11 cellular contexts compared by ENCODE assay signal in the genomic region with DNA sequence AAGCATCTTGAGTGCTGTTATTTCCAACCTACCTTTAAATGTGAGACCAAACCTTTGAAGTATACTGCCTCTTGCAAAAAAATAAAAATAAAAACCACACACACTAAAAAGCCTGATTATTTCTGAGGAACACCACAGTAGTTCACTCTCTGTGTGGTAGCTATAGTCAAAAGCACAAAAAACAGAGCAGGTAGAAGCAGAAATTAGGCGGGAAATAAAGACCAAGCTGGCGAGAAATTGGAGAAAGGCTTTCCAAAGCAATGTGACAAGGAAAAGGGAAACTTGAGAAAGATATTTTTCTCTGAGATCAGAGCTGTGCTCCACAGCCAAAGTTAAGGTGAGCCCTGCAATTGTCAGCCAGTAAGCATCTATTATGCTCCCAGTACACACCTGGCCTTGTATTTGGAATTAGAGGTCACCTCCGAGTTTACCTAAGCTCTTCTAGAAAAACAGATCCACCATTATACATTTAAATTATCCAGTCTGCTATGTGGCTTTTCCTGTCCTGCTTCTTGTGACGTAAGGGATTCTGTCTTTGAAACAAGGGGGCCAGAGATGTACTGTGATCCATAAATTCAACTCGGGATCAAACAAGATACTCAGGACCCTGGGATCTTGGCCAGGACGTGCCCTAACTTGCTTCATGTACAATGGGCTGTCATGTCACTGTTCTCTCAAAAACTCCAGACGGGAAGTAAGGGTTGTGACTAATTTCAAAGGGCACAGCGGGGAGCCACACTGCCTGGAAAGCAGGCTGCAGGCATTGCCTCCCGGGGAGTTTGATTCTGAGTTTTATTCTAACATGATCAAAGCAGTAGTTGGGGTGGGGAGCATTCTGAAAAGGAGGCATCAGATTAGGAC. TPM values are rescaled to one million over a fixed set of nuclear protein-coding genes. Genes with fewer than 3 reads are reported as not detected.
A peak's percentile ranks its signal among the peaks of the same experiment; 100 is the strongest.
DNase-seq lines count a peak whose midpoint lies in the region; ATAC-seq, FAIRE-seq and TF ChIP-seq lines count a peak whose summit lies in the region.
"Had no signal": no experiment of that assay in that cellular context is flagged by ENCODE, and none has a peak within 500 bp of the region (broad histone marks: within the 10 kb centered on the region; RNA-seq: fewer than 3 reads in every experiment).

No MANE protein-coding gene starts in this region.

- TF ChIP-seq CTCF in astrocyte (IDR thresholded peaks at IDR 0.05; ENCODE audit: insufficient read depth, low read depth, low read length) (no peak), OCI-LY7 (conservative IDR thresholded peaks at IDR 0.05; ENCODE audit: low read length) (no peak)

- no peaks in the 10 kb centered on the region for H3K9me3 ChIP-seq in astrocyte (ENCODE audit: insufficient read depth, low read depth, low read length)
- H3K9me3 ChIP-seq in muscle layer of duodenum (ENCODE audit: control insufficient read depth in 1 of 2, low read length in 2 of 2), result no peaks in the 10 kb centered on the region
- no peaks in the 10 kb centered on the region for H3K9me3 ChIP-seq in OCI-LY7 (ENCODE audit: low read length)

- H3K4me1 Mint-ChIP-seq in astrocyte (ENCODE audit: low read depth, unreplicated experiment), result peaks cover 30% of the 10 kb centered on the region

- CTCF ChIA-PET in OCI-LY7 (lab: Charles Lee; ENCODE audit: unreplicated experiment), result no interaction called here

- intact Hi-C loops in OCI-LY7 (cut with micrococcal nuclease; ENCODE audit: unreplicated experiment), result no loop called here

- BruUV-seq in OCI-LY7 (replicated peaks; lab: Mats Ljungman, UMichigan), result no TSS peak

- H3K36me3 ChIP-seq in astrocyte (ENCODE audit: insufficient read depth, low read length), result no peaks in the 10 kb centered on the region
- H3K36me3 ChIP-seq in muscle layer of duodenum (ENCODE audit: control insufficient read depth in 1 of 2, insufficient read depth in 2 of 2, low read length in 2 of 2), result no peaks in the 10 kb centered on the region
- no peaks in the 10 kb centered on the region for H3K36me3 ChIP-seq in OCI-LY7 (ENCODE audit: insufficient read depth, low read length)

- H3K4me3 ChIP-seq in astrocyte (ENCODE audit: insufficient read depth, low read depth, low read length) (no peak overlapping the region), muscle layer of duodenum (ENCODE audit: low read depth in 1 of 2, low read length in 2 of 2) (no peak overlapping the region), OCI-LY7 (ENCODE audit: low read depth, low read length, poor library complexity, severe bottlenecking) (no peak overlapping the region)

- H3K27ac Mint-ChIP-seq in astrocyte (ENCODE audit: unreplicated experiment), result peak overlapping the region; percentile 93
- H3K27ac Mint-ChIP-seq: activated T-helper 1 cell treated with anti-CD3 and anti-CD28 coated beads, Interleukin-12 subunit alpha, Interleukin-12 subunit beta, Interleukin-2, Interleukin-4 antibody, amounts not matched to agents 30 ng/mL and 10 ng/mL and 1 ng/mL, durations not matched to agents 14 hours and 24 hours and 36 hours; HFFc6 had no signal

- no peaks in the 10 kb centered on the region for H3K9me3 Mint-ChIP-seq in astrocyte (ENCODE audit: unreplicated experiment)
- H3K9me3 Mint-ChIP-seq: activated T-helper 1 cell treated with anti-CD3 and anti-CD28 coated beads, Interleukin-12 subunit alpha, Interleukin-12 subunit beta, Interleukin-2, Interleukin-4 antibody, amounts not matched to agents 30 ng/mL and 10 ng/mL and 1 ng/mL, durations not matched to agents 14 hours and 24 hours and 36 hours; HFFc6 had no signal

- POLR2A ChIA-PET in OCI-LY7 (lab: Charles Lee), result no interaction called here

- H3K27ac ChIP-seq in astrocyte (ENCODE audit: low read depth, low read length), result no peak overlapping the region
- H3K27ac ChIP-seq in muscle layer of duodenum (ENCODE audit: low read length), result peak overlapping the region; percentile 59
- H3K27ac ChIP-seq in OCI-LY7 (ENCODE audit: low read depth, low read length, poor library complexity, severe bottlenecking), result no peak overlapping the region

- H3K79me2 ChIP-seq in astrocyte (ENCODE audit: insufficient read depth, low read length) (no peaks in the 10 kb centered on the region), OCI-LY7 (ENCODE audit: insufficient read depth, low read depth, low read length) (no peaks in the 10 kb centered on the region)

- peaks cover 23% of the 10 kb centered on the region for H3K27me3 ChIP-seq in astrocyte (ENCODE audit: insufficient read depth, low read length)
- no peaks in the 10 kb centered on the region for H3K27me3 ChIP-seq in muscle layer of duodenum (ENCODE audit: low read depth, low read length)

- H3K36me3 Mint-ChIP-seq in astrocyte (ENCODE audit: low read depth, unreplicated experiment), result no peaks in the 10 kb centered on the region

- no peaks in the 10 kb centered on the region for H4K20me1 ChIP-seq in astrocyte (ENCODE audit: insufficient read depth, low read length)
- H4K20me1 ChIP-seq in OCI-LY7 (ENCODE audit: insufficient read depth, low read length), result no peaks in the 10 kb centered on the region

- H2AFZ ChIP-seq in astrocyte (ENCODE audit: low read depth, low read length), result peak overlapping the region; percentile 54
- H2AFZ ChIP-seq in OCI-LY7 (ENCODE audit: low read length), result no peak overlapping the region

- DNase-seq in DMS153 (lab: John Stamatoyannopoulos, UW) (peak; percentile 80), NCI-H1417 (lab: John Stamatoyannopoulos, UW) (peak in 2 of 3 experiments; percentile 73 to 90), astrocyte (ENCODE audit: low read depth) (no peak), OCI-LY7 (ENCODE audit: low spot score) (no peak), ecto neural progenitor cell (ENCODE audit: low spot score) (no peak)
- DNase-seq: HFFc6 had no signal

- peaks cover 11% of the 10 kb centered on the region for H3K27me3 Mint-ChIP-seq in astrocyte (ENCODE audit: low read depth, unreplicated experiment)

- H3K4me2 ChIP-seq in astrocyte (ENCODE audit: low read length) (peak overlapping the region; percentile 65), OCI-LY7 (ENCODE audit: low read length) (no peak overlapping the region)

- H3K4me1 ChIP-seq in astrocyte (ENCODE audit: insufficient read depth, low read length), result peaks cover 21% of the 10 kb centered on the region
- peaks cover 8 to 11% of the 10 kb centered on the region in 2 donors for H3K4me1 ChIP-seq in muscle layer of duodenum (ENCODE audit: control insufficient read depth in 1 of 2, insufficient read depth in 2 of 2, low read length in 2 of 2)
- H3K4me1 ChIP-seq in OCI-LY7 (ENCODE audit: insufficient read depth, low read length, poor library complexity, severe bottlenecking), result no peaks in the 10 kb centered on the region

- no peaks in the 10 kb centered on the region for H3K9me2 ChIP-seq in OCI-LY7 (ENCODE audit: insufficient read depth, low read length)

- no peak overlapping the region for H3K9ac ChIP-seq in astrocyte (ENCODE audit: low read length)

- ATAC-seq in HG03097 (IDR thresholded peaks at IDR 0.05; ENCODE audit: low FRiP score, unreplicated experiment), result no peak
- ATAC-seq in GM18868 (IDR thresholded peaks at IDR 0.05; ENCODE audit: unreplicated experiment), result no peak

- H3K4me3 Mint-ChIP-seq in astrocyte (ENCODE audit: unreplicated experiment), result peak overlapping the region; percentile 7
- H3K4me3 Mint-ChIP-seq: activated T-helper 1 cell treated with anti-CD3 and anti-CD28 coated beads, Interleukin-12 subunit alpha, Interleukin-12 subunit beta, Interleukin-2, Interleukin-4 antibody, amounts not matched to agents 30 ng/mL and 10 ng/mL and 1 ng/mL, durations not matched to agents 14 hours and 24 hours and 36 hours; HFFc6 had no signal

- no peak for FAIRE-seq in astrocyte (lab: Jason Lieb, UNC)
- FAIRE-seq: frontal cortex had no signal

RNA-seq across cellular contexts. Expression of a gene that starts 39.8 kb away (rescaled TPM):
- total RNA-seq in astrocyte (55.0 and 58.6 TPM in 2 replicates), OCI-LY7 (2022) (17.5 and 22.8 TPM in 2 replicates)
- total RNA-seq in OCI-LY7 (2014; rRNA removed; shearing (Covaris generic)), result 20.0 and 27.9 TPM in 2 replicates

Comparison
In these comparisons a context has a peak if more than half of its experiments do, and no peak if none do; other contexts are left out.
1. DNase-seq: peak in DMS153 (single experiment) and NCI-H1417 (2 of 3); none in astrocyte (single experiment), OCI-LY7 (single experiment) and ecto neural progenitor cell (single experiment).